28 cellular contexts compared by ENCODE assay signal in genomic region chr2:138010890-138011289, GRCh38. TPM values are rescaled to one million over a fixed set of nuclear protein-coding genes. Genes with fewer than 3 reads are reported as not detected.
DNase-seq lines count a peak whose midpoint lies in the region; ATAC-seq and TF ChIP-seq lines count a peak whose summit lies in the region.
"Had no signal": no experiment of that assay in that cellular context is flagged by ENCODE, and none has a peak within 500 bp of the region (broad histone marks: within the 10 kb centered on the region; RNA-seq: fewer than 3 reads in every experiment).

No MANE protein-coding gene starts in this region.

- no peak overlapping the region for H3K4me3 Mint-ChIP-seq in CD4-positive, alpha-beta T cell
- H3K4me3 Mint-ChIP-seq: IgD-negative memory B cell, natural killer cell had no signal

- TF ChIP-seq RAD21 in SK-N-SH (IDR thresholded peaks at IDR 0.05; ENCODE audit: low read length), result no peak

- peak overlapping the region in 1 of 2 experiments; percentile 58; a peak in 2 of 4 replicates for H3K27ac ChIP-seq in SK-N-SH (ENCODE audit: low read depth in 2 of 2, low read length in 1 of 2)
- H3K27ac ChIP-seq in CD4-positive, alpha-beta T cell (ENCODE audit: low read depth, low read length), result no peak overlapping the region
- H3K27ac ChIP-seq: BLaER1, brain microvascular endothelial cell, gastroesophageal sphincter, prostate gland, sigmoid colon, stomach had no signal

- 60% methylated on average over 4 of the region's 4 CpGs for WGBS in SK-N-SH (ENCODE audit: low lambda C conversion rate)

- TF ChIP-seq EP300 in SK-N-SH (IDR thresholded peaks at IDR 0.05; ENCODE audit: borderline replicate concordance in 1 of 2, low read depth in 1 of 2, low read length in 1 of 2), result no peak

- H2AFZ ChIP-seq in SK-N-SH (ENCODE audit: low read depth), result no peak overlapping the region

- intact Hi-C loops in CD4-positive, alpha-beta T cell (cut with DNase I, micrococcal nuclease), result no loop called here

- H3K36me3 Mint-ChIP-seq in CD4-positive, alpha-beta T cell (ENCODE audit: low read depth), result no peaks in the 10 kb centered on the region
- H3K36me3 Mint-ChIP-seq: activated naive CD4-positive, alpha-beta T cell treated with anti-CD3 and anti-CD28 coated beads, Interleukin-2, amount 50 U/mL, for 72 hours; IgD-negative memory B cell; natural killer cell had no signal

- no peaks in the 10 kb centered on the region for H3K27me3 ChIP-seq in SK-N-SH (ENCODE audit: insufficient read depth)
- H3K27me3 ChIP-seq in CD4-positive, alpha-beta T cell (ENCODE audit: control insufficient read depth, insufficient read depth, low read length), result no peaks in the 10 kb centered on the region
- H3K27me3 ChIP-seq: BLaER1, brain microvascular endothelial cell, gastroesophageal sphincter, sigmoid colon, stomach had no signal

- no peak; the same call in 2 of the 3 replicates for ATAC-seq in SK-N-SH treated with all-trans-retinoic acid at 6 μM for 48 hours
- ATAC-seq in CD4-positive, alpha-beta T cell (ENCODE audit: poor library complexity), result no peak
- ATAC-seq in HG02852 (IDR thresholded peaks at IDR 0.05; ENCODE audit: unreplicated experiment), result no peak
- ATAC-seq: activated naive CD4-positive, alpha-beta T cell treated with anti-CD3 and anti-CD28 coated beads, Interleukin-2, amount 50 U/mL, for 72 hours; gastroesophageal sphincter; HCT116; mucosa of descending colon; natural killer cell had no signal

- no peak for DNase-seq in SK-N-SH
- DNase-seq in NCI-H1436 treated with DMSO at 0.1 percent for 48 hours (lab: John Stamatoyannopoulos, UW), result peak; percentile 34
- DNase-seq in NCI-H69 (lab: John Stamatoyannopoulos, UW), result peak; percentile 85
- DNase-seq in activated naive CD4-positive, alpha-beta T cell treated with Interleukin-2 at 50 U/mL for 16 hours, result no peak
- DNase-seq in CD4-positive, alpha-beta T cell, result no peak
- DNase-seq: activated CD4-positive, alpha-beta T cell treated with anti-CD3 and anti-CD28 coated beads for 4 hours; amygdala; brain microvascular endothelial cell; GF-D8; mammary epithelial cell; mucosa of descending colon; MV-4-11; natural killer cell; NCI-H2029 treated with DMSO at 0.1 percent for 48 hours; nucleus accumbens; Right ventricle myocardium superior; sigmoid colon; stimulated activated CD4-positive, alpha-beta T cell treated with anti-CD3 and anti-CD28 coated beads, Interleukin-4, amount 100 ng/mL, for 1 hour; stomach had no signal

- POLR2A ChIA-PET in SK-N-SH (lab: Yijun Ruan, JAX), result no interaction called here
- POLR2A ChIA-PET in CD4-positive, alpha-beta T cell (lab: Charles Lee), result no interaction called here

- H4K20me1 ChIP-seq in SK-N-SH (ENCODE audit: insufficient read depth), result no peaks in the 10 kb centered on the region
- H4K20me1 ChIP-seq: BLaER1 had no signal

- no peaks in the 10 kb centered on the region; a peak in 1 of 4 replicates for H3K4me1 ChIP-seq in SK-N-SH (ENCODE audit: control insufficient read depth in 1 of 2, insufficient read depth in 2 of 2, low read depth in 1 of 2, low read length in 1 of 2)
- H3K4me1 ChIP-seq: BLaER1, gastroesophageal sphincter, prostate gland, sigmoid colon, stomach had no signal

- no peak for TF ChIP-seq CTCF in SK-N-SH (IDR thresholded peaks at IDR 0.05)
- TF ChIP-seq CTCF in CD4-positive, alpha-beta T cell (IDR thresholded peaks at IDR 0.05), result no peak

- CTCF ChIA-PET in SK-N-SH (lab: Yijun Ruan, JAX), result no interaction called here
- CTCF ChIA-PET in CD4-positive, alpha-beta T cell (lab: Charles Lee), result no interaction called here

- peaks cover 3% of the 10 kb centered on the region for H3K9me3 Mint-ChIP-seq in CD4-positive, alpha-beta T cell

- no peak overlapping the region for H3K4me2 ChIP-seq in SK-N-SH
- H3K4me2 ChIP-seq: BLaER1 had no signal

- no peaks in the 10 kb centered on the region for H3K36me3 ChIP-seq in SK-N-SH (replicated peaks in 1 of 2; ENCODE audit: control insufficient read depth in 1 of 2, insufficient read depth in 2 of 2, low read length in 1 of 2)
- H3K36me3 ChIP-seq: BLaER1, brain microvascular endothelial cell, prostate gland had no signal

- no peaks in the 10 kb centered on the region for H3F3A ChIP-seq in SK-N-SH (replicated peaks; ENCODE audit: insufficient read depth)

- H3K79me2 ChIP-seq in SK-N-SH (ENCODE audit: insufficient read depth), result no peaks in the 10 kb centered on the region

- H3K4me3 ChIP-seq in SK-N-SH (ENCODE audit: low read depth in 2 of 2, low read length in 1 of 2), result no peak overlapping the region
- H3K4me3 ChIP-seq: BLaER1, gastroesophageal sphincter, mucosa of descending colon, prostate gland, sigmoid colon, stomach had no signal

- H3K9me3 ChIP-seq in SK-N-SH, result no peaks in the 10 kb centered on the region
- no peaks in the 10 kb centered on the region for H3K9me3 ChIP-seq in CD4-positive, alpha-beta T cell (ENCODE audit: control insufficient read depth, low read length)
- H3K9me3 ChIP-seq: BLaER1, gastroesophageal sphincter, mucosa of descending colon, prostate gland, sigmoid colon, stomach had no signal

- no peak overlapping the region for H3K9ac ChIP-seq in SK-N-SH
- H3K9ac ChIP-seq: BLaER1 had no signal

- H3K4me1 Mint-ChIP-seq in CD4-positive, alpha-beta T cell (ENCODE audit: low read depth), result no peaks in the 10 kb centered on the region
- H3K4me1 Mint-ChIP-seq: IgD-negative memory B cell, natural killer cell had no signal

- H3K27me3 Mint-ChIP-seq in CD4-positive, alpha-beta T cell, result no peaks in the 10 kb centered on the region
- H3K27me3 Mint-ChIP-seq: IgD-negative memory B cell had no signal

- H3K9me2 ChIP-seq in SK-N-SH, result no peaks in the 10 kb centered on the region

- H3K27ac Mint-ChIP-seq in CD4-positive, alpha-beta T cell, result no peak overlapping the region
- H3K27ac Mint-ChIP-seq: activated naive CD4-positive, alpha-beta T cell treated with anti-CD3 and anti-CD28 coated beads, Interleukin-2, amount 50 U/mL, for 72 hours; IgD-negative memory B cell; natural killer cell had no signal

TF ChIP-seq in SK-N-SH treated with all-trans-retinoic acid at 6 μM for 48 hours, 23 proteins besides CTCF, POLR2A, EP300 and RAD21:
- 0 out of 2 replicates have a peak, but pooled peaks have one; percentile 19 for TF ChIP-seq ZNF70 (CRISPR knock-in tag; IDR thresholded peaks at IDR 0.05)
- TF ChIP-seq CSDC2 (CRISPR knock-in tag; IDR thresholded peaks at IDR 0.05), result no peak

TF ChIP-seq in SK-N-SH, 30 proteins besides CTCF, POLR2A, EP300 and RAD21:
- TF ChIP-seq POLR2AphosphoS5 (IDR thresholded peaks at IDR 0.05; ENCODE audit: low read depth, low read length) (no peak), SIN3A (IDR thresholded peaks at IDR 0.05; ENCODE audit: borderline replicate concordance, low read depth, low read length) (no peak), PBX3 (IDR thresholded peaks at IDR 0.05) (no peak)

RNA-seq across cellular contexts. Expression of gene HNMT, which starts 46.6 kb away (rescaled TPM):
- 1.8 and 2.5 TPM in 2 replicates for polyA plus RNA-seq in SK-N-SH (2012; rRNA removed)
- polyA plus RNA-seq in SK-N-SH (2012; cell fraction: cytosol; rRNA removed), result 2.9 and 3.4 TPM in 2 replicates
- polyA plus RNA-seq in SK-N-SH (2012; cell fraction: nucleus; rRNA removed), result 0.69 and 1.3 TPM in 2 replicates
- total RNA-seq in CD4-positive, alpha-beta T cell, result under 1 TPM in 1 of 2 experiments, not detected in 1; 0.78 TPM
- total RNA-seq: activated naive CD4-positive, alpha-beta T cell treated with anti-CD3 and anti-CD28 coated beads, Interleukin-2, amount 50 U/mL, for 72 hours; T-helper 2 cell treated with Interferon-gamma antibody and Interleukin-4, amounts not matched to agents 100 ng/mL and 5 ng/mL, for 36 hours had no signal
- polyA plus RNA-seq: IgD-negative memory B cell had no signal

Comparison
In these comparisons a context has a peak if more than half of its experiments do, and no peak if none do; other contexts are left out.
1. DNase-seq: peak in NCI-H1436 treated with DMSO at 0.1 percent for 48 hours (single experiment) and NCI-H69 (single experiment); none in SK-N-SH (single experiment), activated naive CD4-positive, alpha-beta T cell treated with Interleukin-2 at 50 U/mL for 16 hours (single experiment) and CD4-positive, alpha-beta T cell (0 of 10).